1 cellular context compared by ENCODE assay signal in the genomic region with DNA sequence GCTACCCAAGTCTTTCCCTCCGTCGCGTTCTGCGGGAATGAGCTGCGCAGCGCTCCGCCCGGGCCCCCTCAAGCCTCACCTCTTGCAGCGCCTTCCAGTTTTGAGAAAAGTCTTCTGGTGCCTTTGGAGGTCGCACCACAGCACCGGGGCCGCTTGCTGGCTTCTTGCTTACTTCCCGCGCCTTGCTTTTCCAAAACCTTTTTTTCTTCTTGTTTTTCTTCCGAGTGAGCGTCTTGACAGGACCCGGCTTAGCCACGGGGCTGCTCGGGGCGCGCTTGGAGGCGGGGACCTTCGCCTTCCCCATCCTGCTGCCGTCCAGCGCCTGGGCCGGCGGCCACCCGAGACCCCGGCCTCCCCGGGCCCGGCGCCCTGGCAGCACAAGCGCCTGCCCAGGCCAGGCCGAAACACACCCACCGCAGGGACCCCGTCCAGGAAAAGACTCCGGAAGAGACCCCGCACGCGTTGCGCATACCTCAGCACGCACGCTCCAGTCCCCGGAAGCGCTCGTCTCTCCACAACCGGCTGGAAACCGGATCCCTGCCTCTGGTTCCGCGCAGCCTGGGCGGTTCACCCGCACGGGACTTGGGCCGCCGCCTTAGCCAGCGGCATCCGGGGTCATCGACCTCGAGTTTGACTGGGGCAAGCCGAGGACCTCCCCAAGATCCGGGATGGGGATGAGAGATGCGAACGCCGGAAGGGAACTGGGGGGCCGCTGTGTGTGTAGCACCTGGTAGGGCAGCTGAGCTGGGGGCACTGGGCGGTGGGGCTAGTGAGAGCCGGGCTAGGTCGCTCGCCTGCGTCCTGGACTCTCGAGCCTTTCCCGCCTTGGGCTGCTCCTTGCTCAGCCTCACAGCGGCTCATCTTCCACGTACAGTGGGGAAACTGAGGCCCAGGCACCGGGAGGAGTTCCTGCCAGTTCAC.
TF ChIP-seq lines count a peak whose summit lies in the region.

A gene with protein sequence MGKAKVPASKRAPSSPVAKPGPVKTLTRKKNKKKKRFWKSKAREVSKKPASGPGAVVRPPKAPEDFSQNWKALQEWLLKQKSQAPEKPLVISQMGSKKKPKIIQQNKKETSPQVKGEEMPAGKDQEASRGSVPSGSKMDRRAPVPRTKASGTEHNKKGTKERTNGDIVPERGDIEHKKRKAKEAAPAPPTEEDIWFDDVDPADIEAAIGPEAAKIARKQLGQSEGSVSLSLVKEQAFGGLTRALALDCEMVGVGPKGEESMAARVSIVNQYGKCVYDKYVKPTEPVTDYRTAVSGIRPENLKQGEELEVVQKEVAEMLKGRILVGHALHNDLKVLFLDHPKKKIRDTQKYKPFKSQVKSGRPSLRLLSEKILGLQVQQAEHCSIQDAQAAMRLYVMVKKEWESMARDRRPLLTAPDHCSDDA (minus strand): TSS at position 470 of the 921 bp plus-strand sequence. CDS start 166 bp downstream, at position 304.

TF ChIP-seq in K562, 482 proteins besides CTCF, POLR2A, EP300 and RAD21 (continued from another document and continues in another):
- peak; percentile 67; the same call in 1 of the 2 replicates for TF ChIP-seq JUND (IDR thresholded peaks at IDR 0.05; ENCODE audit: borderline replicate concordance, low read depth, low read length)
- TF ChIP-seq JUND (tag; IDR thresholded peaks at IDR 0.05; ENCODE audit: borderline replicate concordance, low read depth, low read length): no peak; the same call in 2 of the 3 replicates
- no peak for TF ChIP-seq POU5F1 (IDR thresholded peaks at IDR 0.05; ENCODE audit: borderline replicate concordance, low read depth, low read length, partially characterized antibody)
- TF ChIP-seq NR2C1 (IDR thresholded peaks at IDR 0.05): peak; percentile 96
- TF ChIP-seq NR2C1 (tag; IDR thresholded peaks at IDR 0.05): peak; percentile 97
- TF ChIP-seq MECOM (CRISPR knock-in tag; IDR thresholded peaks at IDR 0.05): no peak
- peak; percentile 84 for TF ChIP-seq L3MBTL2 (IDR thresholded peaks at IDR 0.05)
- TF ChIP-seq ZNF174 (CRISPR knock-in tag; IDR thresholded peaks at IDR 0.05): no peak
- 0 out of 2 replicates have a peak, but pooled peaks have one; percentile 27 for TF ChIP-seq TCF3 (CRISPR knock-in tag; IDR thresholded peaks at IDR 0.05)
- TF ChIP-seq, protein P1, sequence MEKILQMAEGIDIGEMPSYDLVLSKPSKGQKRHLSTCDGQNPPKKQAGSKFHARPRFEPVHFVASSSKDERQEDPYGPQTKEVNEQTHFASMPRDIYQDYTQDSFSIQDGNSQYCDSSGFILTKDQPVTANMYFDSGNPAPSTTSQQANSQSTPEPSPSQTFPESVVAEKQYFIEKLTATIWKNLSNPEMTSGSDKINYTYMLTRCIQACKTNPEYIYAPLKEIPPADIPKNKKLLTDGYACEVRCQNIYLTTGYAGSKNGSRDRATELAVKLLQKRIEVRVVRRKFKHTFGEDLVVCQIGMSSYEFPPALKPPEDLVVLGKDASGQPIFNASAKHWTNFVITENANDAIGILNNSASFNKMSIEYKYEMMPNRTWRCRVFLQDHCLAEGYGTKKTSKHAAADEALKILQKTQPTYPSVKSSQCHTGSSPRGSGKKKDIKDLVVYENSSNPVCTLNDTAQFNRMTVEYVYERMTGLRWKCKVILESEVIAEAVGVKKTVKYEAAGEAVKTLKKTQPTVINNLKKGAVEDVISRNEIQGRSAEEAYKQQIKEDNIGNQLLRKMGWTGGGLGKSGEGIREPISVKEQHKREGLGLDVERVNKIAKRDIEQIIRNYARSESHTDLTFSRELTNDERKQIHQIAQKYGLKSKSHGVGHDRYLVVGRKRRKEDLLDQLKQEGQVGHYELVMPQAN (IDR thresholded peaks at IDR 0.05; ENCODE audit: borderline replicate concordance): peak; percentile 89; the same call in 1 of the 2 replicates
- TF ChIP-seq BHLHE40 (IDR thresholded peaks at IDR 0.05; ENCODE audit: low read length): peak; percentile 99
- TF ChIP-seq SP1 (CRISPR knock-in tag; IDR thresholded peaks at IDR 0.05): peak; percentile 76
- no peak for TF ChIP-seq ETV6 (IDR thresholded peaks at IDR 0.05; ENCODE audit: borderline replicate concordance in 1 of 2, low read depth in 2 of 2, low read length in 1 of 2)
- no peak for TF ChIP-seq ETV6 (CRISPR knock-in tag; IDR thresholded peaks at IDR 0.05; ENCODE audit: borderline replicate concordance)
- peak in 1 of 2 experiments; percentile 95; a peak in 2 of 4 replicates for TF ChIP-seq KDM4B (IDR thresholded peaks at IDR 0.05; ENCODE audit: borderline replicate concordance in 2 of 2, low read depth in 1 of 2)
- TF ChIP-seq, protein P2, sequence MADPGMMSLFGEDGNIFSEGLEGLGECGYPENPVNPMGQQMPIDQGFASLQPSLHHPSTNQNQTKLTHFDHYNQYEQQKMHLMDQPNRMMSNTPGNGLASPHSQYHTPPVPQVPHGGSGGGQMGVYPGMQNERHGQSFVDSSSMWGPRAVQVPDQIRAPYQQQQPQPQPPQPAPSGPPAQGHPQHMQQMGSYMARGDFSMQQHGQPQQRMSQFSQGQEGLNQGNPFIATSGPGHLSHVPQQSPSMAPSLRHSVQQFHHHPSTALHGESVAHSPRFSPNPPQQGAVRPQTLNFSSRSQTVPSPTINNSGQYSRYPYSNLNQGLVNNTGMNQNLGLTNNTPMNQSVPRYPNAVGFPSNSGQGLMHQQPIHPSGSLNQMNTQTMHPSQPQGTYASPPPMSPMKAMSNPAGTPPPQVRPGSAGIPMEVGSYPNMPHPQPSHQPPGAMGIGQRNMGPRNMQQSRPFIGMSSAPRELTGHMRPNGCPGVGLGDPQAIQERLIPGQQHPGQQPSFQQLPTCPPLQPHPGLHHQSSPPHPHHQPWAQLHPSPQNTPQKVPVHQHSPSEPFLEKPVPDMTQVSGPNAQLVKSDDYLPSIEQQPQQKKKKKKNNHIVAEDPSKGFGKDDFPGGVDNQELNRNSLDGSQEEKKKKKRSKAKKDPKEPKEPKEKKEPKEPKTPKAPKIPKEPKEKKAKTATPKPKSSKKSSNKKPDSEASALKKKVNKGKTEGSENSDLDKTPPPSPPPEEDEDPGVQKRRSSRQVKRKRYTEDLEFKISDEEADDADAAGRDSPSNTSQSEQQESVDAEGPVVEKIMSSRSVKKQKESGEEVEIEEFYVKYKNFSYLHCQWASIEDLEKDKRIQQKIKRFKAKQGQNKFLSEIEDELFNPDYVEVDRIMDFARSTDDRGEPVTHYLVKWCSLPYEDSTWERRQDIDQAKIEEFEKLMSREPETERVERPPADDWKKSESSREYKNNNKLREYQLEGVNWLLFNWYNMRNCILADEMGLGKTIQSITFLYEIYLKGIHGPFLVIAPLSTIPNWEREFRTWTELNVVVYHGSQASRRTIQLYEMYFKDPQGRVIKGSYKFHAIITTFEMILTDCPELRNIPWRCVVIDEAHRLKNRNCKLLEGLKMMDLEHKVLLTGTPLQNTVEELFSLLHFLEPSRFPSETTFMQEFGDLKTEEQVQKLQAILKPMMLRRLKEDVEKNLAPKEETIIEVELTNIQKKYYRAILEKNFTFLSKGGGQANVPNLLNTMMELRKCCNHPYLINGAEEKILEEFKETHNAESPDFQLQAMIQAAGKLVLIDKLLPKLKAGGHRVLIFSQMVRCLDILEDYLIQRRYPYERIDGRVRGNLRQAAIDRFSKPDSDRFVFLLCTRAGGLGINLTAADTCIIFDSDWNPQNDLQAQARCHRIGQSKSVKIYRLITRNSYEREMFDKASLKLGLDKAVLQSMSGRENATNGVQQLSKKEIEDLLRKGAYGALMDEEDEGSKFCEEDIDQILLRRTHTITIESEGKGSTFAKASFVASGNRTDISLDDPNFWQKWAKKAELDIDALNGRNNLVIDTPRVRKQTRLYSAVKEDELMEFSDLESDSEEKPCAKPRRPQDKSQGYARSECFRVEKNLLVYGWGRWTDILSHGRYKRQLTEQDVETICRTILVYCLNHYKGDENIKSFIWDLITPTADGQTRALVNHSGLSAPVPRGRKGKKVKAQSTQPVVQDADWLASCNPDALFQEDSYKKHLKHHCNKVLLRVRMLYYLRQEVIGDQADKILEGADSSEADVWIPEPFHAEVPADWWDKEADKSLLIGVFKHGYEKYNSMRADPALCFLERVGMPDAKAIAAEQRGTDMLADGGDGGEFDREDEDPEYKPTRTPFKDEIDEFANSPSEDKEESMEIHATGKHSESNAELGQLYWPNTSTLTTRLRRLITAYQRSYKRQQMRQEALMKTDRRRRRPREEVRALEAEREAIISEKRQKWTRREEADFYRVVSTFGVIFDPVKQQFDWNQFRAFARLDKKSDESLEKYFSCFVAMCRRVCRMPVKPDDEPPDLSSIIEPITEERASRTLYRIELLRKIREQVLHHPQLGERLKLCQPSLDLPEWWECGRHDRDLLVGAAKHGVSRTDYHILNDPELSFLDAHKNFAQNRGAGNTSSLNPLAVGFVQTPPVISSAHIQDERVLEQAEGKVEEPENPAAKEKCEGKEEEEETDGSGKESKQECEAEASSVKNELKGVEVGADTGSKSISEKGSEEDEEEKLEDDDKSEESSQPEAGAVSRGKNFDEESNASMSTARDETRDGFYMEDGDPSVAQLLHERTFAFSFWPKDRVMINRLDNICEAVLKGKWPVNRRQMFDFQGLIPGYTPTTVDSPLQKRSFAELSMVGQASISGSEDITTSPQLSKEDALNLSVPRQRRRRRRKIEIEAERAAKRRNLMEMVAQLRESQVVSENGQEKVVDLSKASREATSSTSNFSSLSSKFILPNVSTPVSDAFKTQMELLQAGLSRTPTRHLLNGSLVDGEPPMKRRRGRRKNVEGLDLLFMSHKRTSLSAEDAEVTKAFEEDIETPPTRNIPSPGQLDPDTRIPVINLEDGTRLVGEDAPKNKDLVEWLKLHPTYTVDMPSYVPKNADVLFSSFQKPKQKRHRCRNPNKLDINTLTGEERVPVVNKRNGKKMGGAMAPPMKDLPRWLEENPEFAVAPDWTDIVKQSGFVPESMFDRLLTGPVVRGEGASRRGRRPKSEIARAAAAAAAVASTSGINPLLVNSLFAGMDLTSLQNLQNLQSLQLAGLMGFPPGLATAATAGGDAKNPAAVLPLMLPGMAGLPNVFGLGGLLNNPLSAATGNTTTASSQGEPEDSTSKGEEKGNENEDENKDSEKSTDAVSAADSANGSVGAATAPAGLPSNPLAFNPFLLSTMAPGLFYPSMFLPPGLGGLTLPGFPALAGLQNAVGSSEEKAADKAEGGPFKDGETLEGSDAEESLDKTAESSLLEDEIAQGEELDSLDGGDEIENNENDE (IDR thresholded peaks at IDR 0.05; ENCODE audit: low read depth, low read length): no peak
- TF ChIP-seq, protein P3, sequence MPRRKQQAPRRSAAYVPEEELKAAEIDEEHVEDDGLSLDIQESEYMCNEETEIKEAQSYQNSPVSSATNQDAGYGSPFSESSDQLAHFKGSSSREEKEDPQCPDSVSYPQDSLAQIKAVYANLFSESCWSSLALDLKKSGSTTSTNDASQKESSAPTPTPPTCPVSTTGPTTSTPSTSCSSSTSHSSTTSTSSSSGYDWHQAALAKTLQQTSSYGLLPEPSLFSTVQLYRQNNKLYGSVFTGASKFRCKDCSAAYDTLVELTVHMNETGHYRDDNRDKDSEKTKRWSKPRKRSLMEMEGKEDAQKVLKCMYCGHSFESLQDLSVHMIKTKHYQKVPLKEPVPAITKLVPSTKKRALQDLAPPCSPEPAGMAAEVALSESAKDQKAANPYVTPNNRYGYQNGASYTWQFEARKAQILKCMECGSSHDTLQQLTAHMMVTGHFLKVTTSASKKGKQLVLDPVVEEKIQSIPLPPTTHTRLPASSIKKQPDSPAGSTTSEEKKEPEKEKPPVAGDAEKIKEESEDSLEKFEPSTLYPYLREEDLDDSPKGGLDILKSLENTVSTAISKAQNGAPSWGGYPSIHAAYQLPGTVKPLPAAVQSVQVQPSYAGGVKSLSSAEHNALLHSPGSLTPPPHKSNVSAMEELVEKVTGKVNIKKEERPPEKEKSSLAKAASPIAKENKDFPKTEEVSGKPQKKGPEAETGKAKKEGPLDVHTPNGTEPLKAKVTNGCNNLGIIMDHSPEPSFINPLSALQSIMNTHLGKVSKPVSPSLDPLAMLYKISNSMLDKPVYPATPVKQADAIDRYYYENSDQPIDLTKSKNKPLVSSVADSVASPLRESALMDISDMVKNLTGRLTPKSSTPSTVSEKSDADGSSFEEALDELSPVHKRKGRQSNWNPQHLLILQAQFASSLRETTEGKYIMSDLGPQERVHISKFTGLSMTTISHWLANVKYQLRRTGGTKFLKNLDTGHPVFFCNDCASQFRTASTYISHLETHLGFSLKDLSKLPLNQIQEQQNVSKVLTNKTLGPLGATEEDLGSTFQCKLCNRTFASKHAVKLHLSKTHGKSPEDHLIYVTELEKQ (CRISPR knock-in tag; IDR thresholded peaks at IDR 0.05): no peak
- 0 out of 2 replicates have a peak, but pooled peaks have one; percentile 18 for TF ChIP-seq E2F3 (CRISPR knock-in tag; IDR thresholded peaks at IDR 0.05)
- peak; percentile 77 to 87; a peak in 2 of 4 replicates for TF ChIP-seq SIN3A (IDR thresholded peaks at IDR 0.05; ENCODE audit: borderline replicate concordance in 2 of 2, control insufficient read depth in 1 of 2, low read depth in 2 of 2, low read length in 2 of 2)
- TF ChIP-seq, protein P4, sequence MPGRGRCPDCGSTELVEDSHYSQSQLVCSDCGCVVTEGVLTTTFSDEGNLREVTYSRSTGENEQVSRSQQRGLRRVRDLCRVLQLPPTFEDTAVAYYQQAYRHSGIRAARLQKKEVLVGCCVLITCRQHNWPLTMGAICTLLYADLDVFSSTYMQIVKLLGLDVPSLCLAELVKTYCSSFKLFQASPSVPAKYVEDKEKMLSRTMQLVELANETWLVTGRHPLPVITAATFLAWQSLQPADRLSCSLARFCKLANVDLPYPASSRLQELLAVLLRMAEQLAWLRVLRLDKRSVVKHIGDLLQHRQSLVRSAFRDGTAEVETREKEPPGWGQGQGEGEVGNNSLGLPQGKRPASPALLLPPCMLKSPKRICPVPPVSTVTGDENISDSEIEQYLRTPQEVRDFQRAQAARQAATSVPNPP (IDR thresholded peaks at IDR 0.05; ENCODE audit: borderline replicate concordance, insufficient read depth, insufficient read length): no peak
- peak; percentile 97 for TF ChIP-seq CTBP1 (IDR thresholded peaks at IDR 0.05; ENCODE audit: borderline replicate concordance)
- TF ChIP-seq, protein P5, sequence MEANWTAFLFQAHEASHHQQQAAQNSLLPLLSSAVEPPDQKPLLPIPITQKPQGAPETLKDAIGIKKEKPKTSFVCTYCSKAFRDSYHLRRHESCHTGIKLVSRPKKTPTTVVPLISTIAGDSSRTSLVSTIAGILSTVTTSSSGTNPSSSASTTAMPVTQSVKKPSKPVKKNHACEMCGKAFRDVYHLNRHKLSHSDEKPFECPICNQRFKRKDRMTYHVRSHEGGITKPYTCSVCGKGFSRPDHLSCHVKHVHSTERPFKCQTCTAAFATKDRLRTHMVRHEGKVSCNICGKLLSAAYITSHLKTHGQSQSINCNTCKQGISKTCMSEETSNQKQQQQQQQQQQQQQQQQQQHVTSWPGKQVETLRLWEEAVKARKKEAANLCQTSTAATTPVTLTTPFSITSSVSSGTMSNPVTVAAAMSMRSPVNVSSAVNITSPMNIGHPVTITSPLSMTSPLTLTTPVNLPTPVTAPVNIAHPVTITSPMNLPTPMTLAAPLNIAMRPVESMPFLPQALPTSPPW (CRISPR knock-in tag; IDR thresholded peaks at IDR 0.05): peak; percentile 78
